In the genomic region with DNA sequence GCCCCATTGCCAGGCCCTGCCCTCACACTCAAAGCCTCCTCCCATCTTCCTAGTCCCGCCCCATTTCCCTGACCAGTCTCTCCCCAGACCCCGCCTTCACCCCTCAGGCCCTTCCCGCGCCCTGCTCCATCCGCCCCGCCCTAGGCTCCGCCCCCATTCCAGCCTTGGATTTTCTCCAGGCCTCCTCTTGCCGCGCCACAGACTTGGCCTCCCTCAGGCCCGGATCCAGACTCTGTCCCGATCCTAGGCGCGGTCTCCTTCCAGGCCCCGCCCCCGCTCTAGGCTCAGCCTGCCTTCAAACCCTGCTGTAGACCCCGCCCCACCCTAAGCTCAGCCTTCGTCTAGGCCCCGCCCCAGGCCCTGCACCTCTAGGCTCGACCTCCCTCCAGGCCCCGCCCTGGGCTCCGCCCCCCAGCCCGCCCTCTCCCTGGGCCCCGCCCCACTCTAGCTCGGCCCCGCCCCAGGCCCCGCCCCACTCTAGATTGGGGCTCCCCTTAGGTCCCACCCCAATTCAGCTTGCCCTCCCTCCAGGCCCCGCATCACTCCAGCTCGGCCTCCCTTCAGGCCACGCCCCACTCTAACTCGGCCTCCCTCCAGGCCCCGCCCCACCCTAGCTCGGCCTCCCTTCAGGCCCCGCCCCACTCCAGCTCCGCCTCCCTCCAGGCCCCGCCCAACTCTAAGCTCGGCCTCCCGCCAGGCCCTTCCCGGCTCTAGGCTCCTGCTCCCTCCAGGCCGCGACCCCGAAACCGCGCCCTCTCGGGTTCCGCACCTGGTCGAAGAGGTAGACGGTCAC, we compare ENCODE assay signal across 8 cellular contexts. TPM values are rescaled to one million over a fixed set of nuclear protein-coding genes. Genes with fewer than 3 reads are reported as not detected.
DNase-seq lines count a peak whose midpoint lies in the region; ATAC-seq and TF ChIP-seq lines count a peak whose summit lies in the region.

No MANE protein-coding gene starts in this region.

- H3K36me3 Mint-ChIP-seq in Caco-2 (ENCODE audit: insufficient read depth, unreplicated experiment) (peaks cover 63% of the 10 kb centered on the region), nephron progenitor cell (ENCODE audit: low read depth) (no peaks in the 10 kb centered on the region)
- H3K36me3 Mint-ChIP-seq in activated T-helper 2 cell treated with anti-CD3 and anti-CD28 coated beads, Interferon-gamma antibody, Interleukin-2, Interleukin-4, amounts not matched to agents 10 μg/mL and 5 μg/mL and 100 μg/mL, durations not matched to agents 14 hours and 24 hours and 36 hours (ENCODE audit: low read depth): no peaks in the 10 kb centered on the region
- no peaks in the 10 kb centered on the region for H3K36me3 Mint-ChIP-seq in stimulated activated naive CD8-positive, alpha-beta T cell treated with anti-CD3 and anti-CD28 coated beads, Interleukin-15, Interleukin-2, amounts not matched to agents 100 ng/mL and 50 ng/mL, for 24 hours (ENCODE audit: low read depth)

- peak; percentile 62 for ATAC-seq in GM21390 (IDR thresholded peaks at IDR 0.05; ENCODE audit: unreplicated experiment)

- H3K4me3 ChIP-seq in Caco-2 (ENCODE audit: low read depth, low read length): peak overlapping the region; percentile 77
- peak overlapping the region; percentile 81 for H3K4me3 ChIP-seq in HUES6 (ENCODE audit: low read depth, low read length)
- H3K4me3 ChIP-seq in fibroblast of the aortic adventitia (ENCODE audit: low read depth, low read length): peak overlapping the region; percentile 80

- DNase-seq in Caco-2 (peak; percentile 97 to 99), RPMI8226 (peak; percentile 94), fibroblast of the aortic adventitia (ENCODE audit: low read depth) (peak; percentile 99), nephron progenitor cell (peak; percentile 97)
- peak; percentile 80 for DNase-seq in activated T-helper 2 cell treated with anti-CD3 and anti-CD28 coated beads, Interferon-gamma antibody, Interleukin-2, Interleukin-4, amounts not matched to agents 10 μg/mL and 5 μg/mL and 100 μg/mL, durations not matched to agents 14 hours and 24 hours and 36 hours (ENCODE audit: low spot score)

- H3K36me3 ChIP-seq in Caco-2 (ENCODE audit: control insufficient read depth, insufficient read depth, low read length) (no peaks in the 10 kb centered on the region; the same call in 1 of the 2 replicates), HUES6 (ENCODE audit: control insufficient read depth, insufficient read depth, low read length) (no peaks in the 10 kb centered on the region)

- TF ChIP-seq CTCF in Caco-2 (IDR thresholded peaks at IDR 0.05; ENCODE audit: insufficient read depth in 1 of 2, low read depth in 1 of 2, low read length in 1 of 2, severe bottlenecking in 1 of 2, unreplicated experiment in 1 of 2): no peak
- TF ChIP-seq CTCF in fibroblast of the aortic adventitia (IDR thresholded peaks at IDR 0.05; ENCODE audit: insufficient read depth, low read length): no peak
- TF ChIP-seq CTCF in nephron progenitor cell (IDR thresholded peaks at IDR 0.05): no peak

- POLR2A ChIA-PET in Caco-2 (lab: Charles Lee): interaction anchor here (0.5 to 1.7 kb wide), 26 partner anchors 9 to 1219 kb away, joined by 3 to 22 read pairs (median 4); a partner anchor contains a TSS

- H3K27me3 ChIP-seq in Caco-2 (replicated peaks; ENCODE audit: control insufficient read depth, insufficient read depth, low read length) (no peaks in the 10 kb centered on the region), HUES6 (ENCODE audit: control insufficient read depth, insufficient read depth, low read length) (peaks cover 4% of the 10 kb centered on the region; the same call in 1 of the 2 replicates)

- CTCF ChIA-PET in Caco-2 (lab: Charles Lee): interaction anchor here (0.6 to 1.9 kb wide), 20 partner anchors 9 to 171 kb away, joined by 3 to 47 read pairs (median 6); a partner anchor contains a TSS

- H3K4me1 Mint-ChIP-seq in Caco-2 (ENCODE audit: low read depth, unreplicated experiment) (peaks cover 38% of the 10 kb centered on the region), nephron progenitor cell (peaks cover 57% of the 10 kb centered on the region)
- H3K4me1 Mint-ChIP-seq in activated T-helper 2 cell treated with anti-CD3 and anti-CD28 coated beads, Interferon-gamma antibody, Interleukin-2, Interleukin-4, amounts not matched to agents 10 μg/mL and 5 μg/mL and 100 μg/mL, durations not matched to agents 14 hours and 24 hours and 36 hours (ENCODE audit: low read depth): peaks cover 22% of the 10 kb centered on the region
- H3K4me1 Mint-ChIP-seq in stimulated activated naive CD8-positive, alpha-beta T cell treated with anti-CD3 and anti-CD28 coated beads, Interleukin-15, Interleukin-2, amounts not matched to agents 100 ng/mL and 50 ng/mL, for 24 hours (ENCODE audit: low read depth): peaks cover 37% of the 10 kb centered on the region

- BruUV-seq in Caco-2 (replicated peaks; lab: Mats Ljungman, UMichigan): no TSS peak

- peaks cover 18% of the 10 kb centered on the region for H3K4me1 ChIP-seq in Caco-2
- peaks cover 25% of the 10 kb centered on the region for H3K4me1 ChIP-seq in HUES6 (ENCODE audit: control insufficient read depth, insufficient read depth, low read length)

- H3K4me3 Mint-ChIP-seq in Caco-2 (ENCODE audit: unreplicated experiment) (peak overlapping the region; percentile 64), nephron progenitor cell (peak overlapping the region; percentile 73)
- H3K4me3 Mint-ChIP-seq in activated T-helper 2 cell treated with anti-CD3 and anti-CD28 coated beads, Interferon-gamma antibody, Interleukin-2, Interleukin-4, amounts not matched to agents 10 μg/mL and 5 μg/mL and 100 μg/mL, durations not matched to agents 14 hours and 24 hours and 36 hours (ENCODE audit: low read depth): peak overlapping the region; percentile 72
- H3K4me3 Mint-ChIP-seq in stimulated activated naive CD8-positive, alpha-beta T cell treated with anti-CD3 and anti-CD28 coated beads, Interleukin-15, Interleukin-2, amounts not matched to agents 100 ng/mL and 50 ng/mL, for 24 hours: peak overlapping the region; percentile 58

- peak overlapping the region; percentile 59 for H3K9ac ChIP-seq in HUES6 (ENCODE audit: low read length)

- H3K27me3 Mint-ChIP-seq in Caco-2 (ENCODE audit: insufficient read depth, unreplicated experiment) (no peaks in the 10 kb centered on the region), nephron progenitor cell (ENCODE audit: low read depth, poor library complexity) (peaks cover 42% of the 10 kb centered on the region)
- H3K27me3 Mint-ChIP-seq in activated T-helper 2 cell treated with anti-CD3 and anti-CD28 coated beads, Interferon-gamma antibody, Interleukin-2, Interleukin-4, amounts not matched to agents 10 μg/mL and 5 μg/mL and 100 μg/mL, durations not matched to agents 14 hours and 24 hours and 36 hours (ENCODE audit: low read depth): peaks cover 40% of the 10 kb centered on the region
- H3K27me3 Mint-ChIP-seq in stimulated activated naive CD8-positive, alpha-beta T cell treated with anti-CD3 and anti-CD28 coated beads, Interleukin-15, Interleukin-2, amounts not matched to agents 100 ng/mL and 50 ng/mL, for 24 hours: peaks cover 40% of the 10 kb centered on the region

- no peaks in the 10 kb centered on the region for H3K9me3 ChIP-seq in Caco-2
- H3K9me3 ChIP-seq in HUES6 (ENCODE audit: control insufficient read depth, insufficient read depth, low read depth, low read length): no peaks in the 10 kb centered on the region

- peak overlapping the region; percentile 65; the same call in 1 of the 2 replicates for H3K27ac ChIP-seq in HUES6 (ENCODE audit: low read depth, low read length)

- H3K9me3 Mint-ChIP-seq in Caco-2 (ENCODE audit: unreplicated experiment) (no peaks in the 10 kb centered on the region), nephron progenitor cell (no peaks in the 10 kb centered on the region)
- H3K9me3 Mint-ChIP-seq in activated T-helper 2 cell treated with anti-CD3 and anti-CD28 coated beads, Interferon-gamma antibody, Interleukin-2, Interleukin-4, amounts not matched to agents 10 μg/mL and 5 μg/mL and 100 μg/mL, durations not matched to agents 14 hours and 24 hours and 36 hours: no peaks in the 10 kb centered on the region
- H3K9me3 Mint-ChIP-seq in stimulated activated naive CD8-positive, alpha-beta T cell treated with anti-CD3 and anti-CD28 coated beads, Interleukin-15, Interleukin-2, amounts not matched to agents 100 ng/mL and 50 ng/mL, for 24 hours: no peaks in the 10 kb centered on the region

- intact Hi-C loops in Caco-2 (cut with micrococcal nuclease; ENCODE audit: unreplicated experiment): loop anchor here (1.0 to 2.0 kb wide), 4 partner anchors 9 to 91 kb away; a partner anchor contains a TSS
- intact Hi-C loops in activated T-helper 2 cell treated with anti-CD3 and anti-CD28 coated beads, Interferon-gamma antibody, Interleukin-2, Interleukin-4, amounts not matched to agents 10 μg/mL and 5 μg/mL and 100 μg/mL, durations not matched to agents 14 hours and 24 hours and 36 hours (cut with micrococcal nuclease): loop anchor here (2.0 kb wide), 1 partner anchor 24 kb away; a partner anchor contains a TSS

- H3K27ac Mint-ChIP-seq in Caco-2 (ENCODE audit: unreplicated experiment): peak overlapping the region; percentile 81
- peak overlapping the region; percentile 23 for H3K27ac Mint-ChIP-seq in activated T-helper 2 cell treated with anti-CD3 and anti-CD28 coated beads, Interferon-gamma antibody, Interleukin-2, Interleukin-4, amounts not matched to agents 10 μg/mL and 5 μg/mL and 100 μg/mL, durations not matched to agents 14 hours and 24 hours and 36 hours
- H3K27ac Mint-ChIP-seq in nephron progenitor cell: peak overlapping the region; percentile 96
- peak overlapping the region; percentile 61 for H3K27ac Mint-ChIP-seq in stimulated activated naive CD8-positive, alpha-beta T cell treated with anti-CD3 and anti-CD28 coated beads, Interleukin-15, Interleukin-2, amounts not matched to agents 100 ng/mL and 50 ng/mL, for 24 hours

RNA-seq across cellular contexts. Expression of a gene that starts 18.5 kb away (rescaled TPM):
- total RNA-seq in Caco-2 (2022) (22.4 and 22.6 TPM in 2 replicates), fibroblast of the aortic adventitia (ENCODE audit: low replicate concordance) (not detected in 2 replicates)
- total RNA-seq in activated T-helper 2 cell treated with anti-CD3 and anti-CD28 coated beads, Interferon-gamma antibody, Interleukin-2, Interleukin-4, amounts not matched to agents 10 μg/mL and 5 μg/mL and 100 μg/mL, durations not matched to agents 14 hours and 24 hours and 36 hours: 3.1 and 5.1 TPM in 2 replicates

RNA-seq across cellular contexts. Expression of a gene that starts 24.0 kb away (rescaled TPM):
- 74.6 and 81.3 TPM in 2 replicates for total RNA-seq in Caco-2 (2022)
- 37.7 and 38.6 TPM in 2 replicates for total RNA-seq in activated T-helper 2 cell treated with anti-CD3 and anti-CD28 coated beads, Interferon-gamma antibody, Interleukin-2, Interleukin-4, amounts not matched to agents 10 μg/mL and 5 μg/mL and 100 μg/mL, durations not matched to agents 14 hours and 24 hours and 36 hours
- 51.3 and 107 TPM in 2 replicates for total RNA-seq in fibroblast of the aortic adventitia (ENCODE audit: low replicate concordance)

RNA-seq across cellular contexts. Expression of a gene that starts 37.7 kb away (rescaled TPM):
- total RNA-seq in Caco-2 (2022): 3.6 and 3.9 TPM in 2 replicates
- 2.0 and 2.1 TPM in 2 replicates for total RNA-seq in activated T-helper 2 cell treated with anti-CD3 and anti-CD28 coated beads, Interferon-gamma antibody, Interleukin-2, Interleukin-4, amounts not matched to agents 10 μg/mL and 5 μg/mL and 100 μg/mL, durations not matched to agents 14 hours and 24 hours and 36 hours
- 0.54 and 1.3 TPM in 2 replicates for total RNA-seq in fibroblast of the aortic adventitia (ENCODE audit: low replicate concordance)

RNA-seq across cellular contexts. Expression of a gene that starts 47.3 kb away (rescaled TPM):
- total RNA-seq in Caco-2 (2022): 77.3 and 77.4 TPM in 2 replicates
- 77.6 and 77.8 TPM in 2 replicates for total RNA-seq in activated T-helper 2 cell treated with anti-CD3 and anti-CD28 coated beads, Interferon-gamma antibody, Interleukin-2, Interleukin-4, amounts not matched to agents 10 μg/mL and 5 μg/mL and 100 μg/mL, durations not matched to agents 14 hours and 24 hours and 36 hours
- total RNA-seq in fibroblast of the aortic adventitia (ENCODE audit: low replicate concordance): 34.1 and 34.6 TPM in 2 replicates

RNA-seq across cellular contexts. Expression of a gene that starts 58.9 kb away (rescaled TPM):
- total RNA-seq in Caco-2 (2022) (1.00 and 1.4 TPM in 2 replicates), fibroblast of the aortic adventitia (ENCODE audit: low replicate concordance) (not detected in 2 replicates)
- not detected in 2 replicates for total RNA-seq in activated T-helper 2 cell treated with anti-CD3 and anti-CD28 coated beads, Interferon-gamma antibody, Interleukin-2, Interleukin-4, amounts not matched to agents 10 μg/mL and 5 μg/mL and 100 μg/mL, durations not matched to agents 14 hours and 24 hours and 36 hours

Comparison
In these comparisons a context has a peak if more than half of its experiments do, and no peak if none do; other contexts are left out.
1. Peak in every context shown above with its lines: DNase-seq, ATAC-seq, H3K4me3 ChIP-seq and H3K27ac ChIP-seq.
2. H3K27ac Mint-ChIP-seq: peak in every context shown above with its lines; median percentile 96 in nephron progenitor cell; 81 in Caco-2; 61 in stimulated activated naive CD8-positive, alpha-beta T cell treated with anti-CD3 and anti-CD28 coated beads, Interleukin-15, Interleukin-2, amounts not matched to agents 100 ng/mL and 50 ng/mL, for 24 hours; 23 in activated T-helper 2 cell treated with anti-CD3 and anti-CD28 coated beads, Interferon-gamma antibody, Interleukin-2, Interleukin-4, amounts not matched to agents 10 μg/mL and 5 μg/mL and 100 μg/mL, durations not matched to agents 14 hours and 24 hours and 36 hours.